In the genomic region with DNA sequence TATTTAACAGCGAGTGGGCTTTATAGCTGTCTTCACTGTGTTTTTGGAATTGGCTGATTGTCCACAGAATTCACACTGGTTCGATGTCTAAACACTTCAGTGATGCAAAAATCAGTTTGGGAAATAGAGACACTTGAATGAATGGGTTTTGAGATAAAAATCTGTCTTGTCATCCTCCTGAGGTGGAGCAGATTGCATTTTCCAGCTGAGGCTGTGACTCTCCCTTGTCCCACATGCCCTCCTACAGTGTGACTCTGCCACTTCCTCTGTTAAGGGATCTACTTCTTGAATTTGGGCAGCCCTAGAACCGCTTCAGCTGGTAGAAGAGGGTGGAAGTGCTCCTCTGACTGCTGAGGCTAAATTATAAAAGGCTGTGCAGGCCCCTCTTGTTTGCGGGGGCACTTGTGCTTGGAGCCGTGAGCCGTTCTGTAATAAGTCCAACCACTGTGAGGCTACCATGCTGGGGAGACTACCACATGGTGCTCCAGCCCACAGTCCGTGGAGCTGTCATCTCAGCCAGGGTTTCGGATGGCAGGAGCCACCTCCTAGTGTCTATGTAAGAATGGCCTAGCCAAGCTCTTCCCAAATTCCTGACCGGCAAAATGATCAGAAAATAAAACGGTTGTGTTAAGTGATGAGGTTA, we compare ENCODE assay signal across 14 cellular contexts.
DNase-seq lines count a peak whose midpoint lies in the region; ATAC-seq and TF ChIP-seq lines count a peak whose summit lies in the region.
"Had no signal": no experiment of that assay in that cellular context is flagged by ENCODE, and none has a peak within 500 bp of the region (broad histone marks: within the 10 kb centered on the region; RNA-seq: fewer than 3 reads in every experiment).

No MANE protein-coding gene starts in this region.

- TF ChIP-seq CTCF in natural killer cell (IDR thresholded peaks at IDR 0.05): no peak
- TF ChIP-seq CTCF in OCI-LY7 (conservative IDR thresholded peaks at IDR 0.05; ENCODE audit: low read length): no peak

- no peaks in the 10 kb centered on the region for H3K9me2 ChIP-seq in OCI-LY7 (ENCODE audit: insufficient read depth, low read length)

- peak overlapping the region in 1 of 2 donors; percentile 11 for H3K27ac Mint-ChIP-seq in natural killer cell
- no peak overlapping the region for H3K27ac Mint-ChIP-seq in natural killer cell treated with Interleukin-12 subunit alpha and Interleukin-12 subunit beta and Interleukin-15 and Interleukin-18, amount 100 ng/mL, for 72 hours
- H3K27ac Mint-ChIP-seq in stimulated activated naive CD8-positive, alpha-beta T cell treated with anti-CD3 and anti-CD28 coated beads, Interleukin-15, amount 100 ng/mL, for 72 hours: peak overlapping the region in 1 of 2 donors; percentile 74
- H3K27ac Mint-ChIP-seq: stimulated activated naive CD8-positive, alpha-beta T cell treated with anti-CD3 and anti-CD28 coated beads, Interleukin-15, Interleukin-2, amounts not matched to agents 100 ng/mL and 50 ng/mL, for 24 hours had no signal

- no peak overlapping the region for H3K4me3 ChIP-seq in OCI-LY7 (ENCODE audit: low read depth, low read length, poor library complexity, severe bottlenecking)
- H3K4me3 ChIP-seq: adrenal gland had no signal

- no peaks in the 10 kb centered on the region for H3K36me3 ChIP-seq in OCI-LY7 (ENCODE audit: insufficient read depth, low read length)
- H3K36me3 ChIP-seq: adrenal gland had no signal

- H3K36me3 Mint-ChIP-seq in natural killer cell: no peaks in the 10 kb centered on the region
- H3K36me3 Mint-ChIP-seq in natural killer cell treated with Interleukin-12 subunit alpha and Interleukin-12 subunit beta and Interleukin-15 and Interleukin-18, amount 100 ng/mL, for 72 hours: no peaks in the 10 kb centered on the region

- H4K20me1 ChIP-seq in OCI-LY7 (ENCODE audit: insufficient read depth, low read length): no peaks in the 10 kb centered on the region

- BruUV-seq in OCI-LY7 (replicated peaks; lab: Mats Ljungman, UMichigan): no TSS peak

- H2AFZ ChIP-seq in OCI-LY7 (ENCODE audit: low read length): no peak overlapping the region

- H3K4me3 Mint-ChIP-seq in natural killer cell: no peak overlapping the region
- no peak overlapping the region for H3K4me3 Mint-ChIP-seq in natural killer cell treated with Interleukin-12 subunit alpha and Interleukin-12 subunit beta and Interleukin-15 and Interleukin-18, amount 100 ng/mL, for 72 hours
- no peak overlapping the region for H3K4me3 Mint-ChIP-seq in stimulated activated naive CD8-positive, alpha-beta T cell treated with anti-CD3 and anti-CD28 coated beads, Interleukin-15, amount 100 ng/mL, for 72 hours
- H3K4me3 Mint-ChIP-seq: stimulated activated naive CD8-positive, alpha-beta T cell treated with anti-CD3 and anti-CD28 coated beads, Interleukin-15, Interleukin-2, amounts not matched to agents 100 ng/mL and 50 ng/mL, for 24 hours had no signal

- CTCF ChIA-PET in OCI-LY7 (lab: Charles Lee; ENCODE audit: unreplicated experiment): no interaction called here

- H3K27ac ChIP-seq in layer of hippocampus (ENCODE audit: low read depth, low read length) (peak overlapping the region; percentile 40), OCI-LY7 (ENCODE audit: low read depth, low read length, poor library complexity, severe bottlenecking) (no peak overlapping the region)
- H3K27ac ChIP-seq: adrenal gland had no signal

- POLR2A ChIA-PET in OCI-LY7 (lab: Charles Lee): no interaction called here

- ATAC-seq in natural killer cell (peak in 2 of 3 donors; percentile 43 to 45), HG02610 (IDR thresholded peaks at IDR 0.05; ENCODE audit: unreplicated experiment) (no peak), GM18511 (IDR thresholded peaks at IDR 0.05; ENCODE audit: unreplicated experiment) (no peak)
- no peak for ATAC-seq in natural killer cell treated with Interleukin-12 subunit alpha and Interleukin-12 subunit beta and Interleukin-15 and Interleukin-18, amount 100 ng/mL, for 72 hours
- ATAC-seq in stimulated activated naive CD8-positive, alpha-beta T cell treated with anti-CD3 and anti-CD28 coated beads, Interleukin-15, amount 100 ng/mL, for 72 hours: no peak
- ATAC-seq: left ventricle myocardium superior had no signal

- no peak overlapping the region for H3K4me2 ChIP-seq in OCI-LY7 (ENCODE audit: low read length)

- H3K79me2 ChIP-seq in OCI-LY7 (ENCODE audit: insufficient read depth, low read depth, low read length): no peaks in the 10 kb centered on the region

- H3K4me1 ChIP-seq in OCI-LY7 (ENCODE audit: insufficient read depth, low read length, poor library complexity, severe bottlenecking): no peaks in the 10 kb centered on the region

- H3K9me3 ChIP-seq in OCI-LY7 (ENCODE audit: low read length): no peaks in the 10 kb centered on the region
- H3K9me3 ChIP-seq: adrenal gland had no signal

- H3K4me1 Mint-ChIP-seq in natural killer cell: peaks cover 6 to 9% of the 10 kb centered on the region in 2 donors
- H3K4me1 Mint-ChIP-seq in natural killer cell treated with Interleukin-12 subunit alpha and Interleukin-12 subunit beta and Interleukin-15 and Interleukin-18, amount 100 ng/mL, for 72 hours (ENCODE audit: low read depth in 2 of 2): peaks cover 0 to 5% of the 10 kb centered on the region in 2 donors
- no peaks in the 10 kb centered on the region for H3K4me1 Mint-ChIP-seq in stimulated activated naive CD8-positive, alpha-beta T cell treated with anti-CD3 and anti-CD28 coated beads, Interleukin-15, amount 100 ng/mL, for 72 hours

- DNase-seq in natural killer cell (no peak), SKM-1 treated with dmso at 0.1 percent for 144 hours (lab: John Stamatoyannopoulos, UW; ENCODE audit: unreplicated experiment) (peak; percentile 87), OCI-LY7 (ENCODE audit: low spot score) (no peak)
- no peak for DNase-seq in natural killer cell treated with Interleukin-12 subunit alpha and Interleukin-12 subunit beta and Interleukin-15 and Interleukin-18, amount 100 ng/mL, for 72 hours (ENCODE audit: low spot score)
- no peak for DNase-seq in stimulated activated naive CD8-positive, alpha-beta T cell treated with anti-CD3 and anti-CD28 coated beads, Interleukin-15, amount 100 ng/mL, for 72 hours
- DNase-seq: activated CD4-positive, alpha-beta T cell treated with anti-CD3 and anti-CD28 coated beads, Interleukin-2, amount 50 U/mL, for 4 hours; hippocampal formation; left ventricle myocardium superior; NCI-H2171 had no signal

- intact Hi-C loops in natural killer cell (cut with micrococcal nuclease): no loop called here
- intact Hi-C loops in OCI-LY7 (cut with micrococcal nuclease; ENCODE audit: unreplicated experiment): no loop called here

- H3K27me3 Mint-ChIP-seq in natural killer cell (ENCODE audit: low read depth in 2 of 2): no peaks in the 10 kb centered on the region
- no peaks in the 10 kb centered on the region for H3K27me3 Mint-ChIP-seq in natural killer cell treated with Interleukin-12 subunit alpha and Interleukin-12 subunit beta and Interleukin-15 and Interleukin-18, amount 100 ng/mL, for 72 hours
- no peaks in the 10 kb centered on the region for H3K27me3 Mint-ChIP-seq in stimulated activated naive CD8-positive, alpha-beta T cell treated with anti-CD3 and anti-CD28 coated beads, Interleukin-15, amount 100 ng/mL, for 72 hours
- H3K27me3 Mint-ChIP-seq: stimulated activated naive CD8-positive, alpha-beta T cell treated with anti-CD3 and anti-CD28 coated beads, Interleukin-15, Interleukin-2, amounts not matched to agents 100 ng/mL and 50 ng/mL, for 24 hours had no signal

- H3K9me3 Mint-ChIP-seq in natural killer cell: no peaks in the 10 kb centered on the region
- no peaks in the 10 kb centered on the region for H3K9me3 Mint-ChIP-seq in natural killer cell treated with Interleukin-12 subunit alpha and Interleukin-12 subunit beta and Interleukin-15 and Interleukin-18, amount 100 ng/mL, for 72 hours
- H3K9me3 Mint-ChIP-seq in stimulated activated naive CD8-positive, alpha-beta T cell treated with anti-CD3 and anti-CD28 coated beads, Interleukin-15, amount 100 ng/mL, for 72 hours: no peaks in the 10 kb centered on the region
- H3K9me3 Mint-ChIP-seq: stimulated activated naive CD8-positive, alpha-beta T cell treated with anti-CD3 and anti-CD28 coated beads, Interleukin-15, Interleukin-2, amounts not matched to agents 100 ng/mL and 50 ng/mL, for 24 hours had no signal

- no peaks in the 10 kb centered on the region for H3K27me3 ChIP-seq in layer of hippocampus (ENCODE audit: control insufficient read depth, insufficient read depth, low read length)
- H3K27me3 ChIP-seq: adrenal gland had no signal

Comparison
In these comparisons a context has a peak if more than half of its experiments do, and no peak if none do; other contexts are left out.
1. ATAC-seq: peak in natural killer cell (2 of 3); none in natural killer cell treated with Interleukin-12 subunit alpha and Interleukin-12 subunit beta and Interleukin-15 and Interleukin-18, amount 100 ng/mL, for 72 hours (0 of 2), stimulated activated naive CD8-positive, alpha-beta T cell treated with anti-CD3 and anti-CD28 coated beads, Interleukin-15, amount 100 ng/mL, for 72 hours (single experiment), HG02610 (single experiment) and GM18511 (single experiment).